ENCODE assay signal across 14 cellular contexts in genomic region chr2:28411166-28411755, GRCh38. TPM values are rescaled to one million over a fixed set of nuclear protein-coding genes. Genes with fewer than 3 reads are reported as not detected.
DNase-seq lines count a peak whose midpoint lies in the region; ATAC-seq and TF ChIP-seq lines count a peak whose summit lies in the region.
"Had no signal": no experiment of that assay in that cellular context is flagged by ENCODE, and none has a peak within 500 bp of the region (broad histone marks: within the 10 kb centered on the region; RNA-seq: fewer than 3 reads in every experiment).

No MANE protein-coding gene starts in this region.

- no peak overlapping the region for H3K4me3 ChIP-seq in BLaER1 treated with 17β-estradiol and CSF1 and Interleukin-3, amounts not matched to agents 10 nM and 100 nM
- no peak overlapping the region for H3K4me3 ChIP-seq in CD4-positive, alpha-beta memory T cell (ENCODE audit: low read length in 2 of 2)
- H3K4me3 ChIP-seq in neutrophil (ENCODE audit: low read depth in 1 of 2, low read length in 1 of 2): no peak overlapping the region
- H3K4me3 ChIP-seq: uterus had no signal

- peak overlapping the region in 9 of 11 experiments; percentile 41 to 95 (median 72); a peak in 13 of 22 replicates for H3K4me2 ChIP-seq in BLaER1 treated with 17β-estradiol and CSF1 and Interleukin-3, amounts not matched to agents 10 nM and 100 nM

- no peaks in the 10 kb centered on the region for H3K27me3 Mint-ChIP-seq in CD4-positive, alpha-beta memory T cell
- H3K27me3 Mint-ChIP-seq in activated naive CD8-positive, alpha-beta T cell treated with anti-CD3 and anti-CD28 coated beads for 36 hours: no peaks in the 10 kb centered on the region

- peak overlapping the region in 6 of 11 experiments; percentile 33 to 66 (median 50); a peak in 6 of 22 replicates for H3K9ac ChIP-seq in BLaER1 treated with 17β-estradiol and CSF1 and Interleukin-3, amounts not matched to agents 10 nM and 100 nM

- H4K20me1 ChIP-seq in BLaER1 treated with 17β-estradiol and CSF1 and Interleukin-3, amounts not matched to agents 10 nM and 100 nM: peaks cover 0 to 100% (median 99%) of the 10 kb centered on the region in 11 experiments; a peak in 20 of 22 replicates

- no peaks in the 10 kb centered on the region for H3K9me3 ChIP-seq in BLaER1 treated with 17β-estradiol and CSF1 and Interleukin-3, amounts not matched to agents 10 nM and 100 nM (replicated peaks in 1 of 11)
- H3K9me3 ChIP-seq in CD4-positive, alpha-beta memory T cell (ENCODE audit: control insufficient read depth in 1 of 2, low read length in 2 of 2): no peaks in the 10 kb centered on the region
- no peaks in the 10 kb centered on the region for H3K9me3 ChIP-seq in neutrophil
- H3K9me3 ChIP-seq: uterus had no signal

- peak overlapping the region in 10 of 11 experiments; percentile 59 to 83 (median 72); a peak in 18 of 22 replicates for H3K27ac ChIP-seq in BLaER1 treated with 17β-estradiol and CSF1 and Interleukin-3, amounts not matched to agents 10 nM and 100 nM
- peak overlapping the region; percentile 69 for H3K27ac ChIP-seq in CD4-positive, alpha-beta memory T cell (ENCODE audit: low read depth, low read length)
- peak overlapping the region; percentile 13 for H3K27ac ChIP-seq in neutrophil

- H3K4me1 ChIP-seq in BLaER1 treated with 17β-estradiol and CSF1 and Interleukin-3, amounts not matched to agents 10 nM and 100 nM: peaks cover 54 to 100% (median 84%) of the 10 kb centered on the region in 10 experiments
- H3K4me1 ChIP-seq in CD4-positive, alpha-beta memory T cell (ENCODE audit: insufficient read depth, low read length): peaks cover 58% of the 10 kb centered on the region
- peaks cover 22 to 44% of the 10 kb centered on the region in 2 experiments for H3K4me1 ChIP-seq in neutrophil (ENCODE audit: control insufficient read depth in 1 of 2, insufficient read depth in 1 of 2, low read depth in 1 of 2, low read length in 1 of 2)

- peaks cover 37 to 71% (median 51%) of the 10 kb centered on the region in 4 donors for H3K4me1 Mint-ChIP-seq in CD4-positive, alpha-beta memory T cell
- peaks cover 54% of the 10 kb centered on the region for H3K4me1 Mint-ChIP-seq in activated naive CD8-positive, alpha-beta T cell treated with anti-CD3 and anti-CD28 coated beads for 36 hours

- H3K9me3 Mint-ChIP-seq in CD4-positive, alpha-beta memory T cell: peaks cover 0 to 3% (median 0%) of the 10 kb centered on the region in 8 donors
- H3K9me3 Mint-ChIP-seq in activated naive CD8-positive, alpha-beta T cell treated with anti-CD3 and anti-CD28 coated beads for 36 hours: no peaks in the 10 kb centered on the region

- no peaks in the 10 kb centered on the region for H3K27me3 ChIP-seq in BLaER1 treated with 17β-estradiol and CSF1 and Interleukin-3, amounts not matched to agents 10 nM and 100 nM
- H3K27me3 ChIP-seq in CD4-positive, alpha-beta memory T cell (ENCODE audit: insufficient read depth, low read length): no peaks in the 10 kb centered on the region
- H3K27me3 ChIP-seq in neutrophil: no peaks in the 10 kb centered on the region
- H3K27me3 ChIP-seq: uterus had no signal

- intact Hi-C loops in CD4-positive, alpha-beta memory T cell (cut with micrococcal nuclease): loop anchor here (2.0 kb wide), 1 partner anchor 52 kb away; no protein-coding TSS in a partner anchor

- peak overlapping the region in 6 of 8 donors; percentile 72 to 88 (median 79) for H3K4me3 Mint-ChIP-seq in CD4-positive, alpha-beta memory T cell
- peak overlapping the region; percentile 18 for H3K4me3 Mint-ChIP-seq in activated naive CD8-positive, alpha-beta T cell treated with anti-CD3 and anti-CD28 coated beads for 36 hours

- POLR2A ChIA-PET in CD4-positive, alpha-beta memory T cell (lab: Charles Lee; ENCODE audit: partially characterized antibody): interaction anchor here (0.8 to 10.9 kb wide), 6 partner anchors 8 to 657 kb away, joined by 3 to 115 read pairs (median 6); partner anchors contain the start of gene FOSL2

- no peak for DNase-seq in CD4-positive, alpha-beta memory T cell
- no peak for DNase-seq in activated naive CD8-positive, alpha-beta T cell treated with anti-CD3 and anti-CD28 coated beads for 36 hours
- DNase-seq in stimulated activated CD4-positive, alpha-beta T cell treated with anti-CD3 and anti-CD28 coated beads, Interleukin-4, amount 100 ng/mL, for 1 hour: no peak
- no peak for DNase-seq in dermis blood vessel endothelial cell
- DNase-seq: activated CD4-positive, alpha-beta T cell treated with anti-CD3 and anti-CD28 coated beads, Interleukin-2, amount 50 U/mL, for 4 hours; glutamatergic neuron; mesenchymal stem cell; NCI-H1092 treated with DMSO at 0.1 percent for 48 hours; T1000; uterus had no signal

- ATAC-seq in HG02870 (IDR thresholded peaks at IDR 0.05; ENCODE audit: unreplicated experiment): no peak
- ATAC-seq: HCT116 had no signal

- no peak for TF ChIP-seq CTCF in neutrophil (IDR thresholded peaks at IDR 0.05)

- H3K36me3 ChIP-seq in BLaER1 treated with 17β-estradiol and CSF1 and Interleukin-3, amounts not matched to agents 10 nM and 100 nM: peaks cover 83 to 100% (median 99%) of the 10 kb centered on the region in 11 experiments
- peaks cover 3% of the 10 kb centered on the region for H3K36me3 ChIP-seq in CD4-positive, alpha-beta memory T cell (ENCODE audit: insufficient read depth, low read length)
- H3K36me3 ChIP-seq in neutrophil: peaks cover 99% of the 10 kb centered on the region
- H3K36me3 ChIP-seq: uterus had no signal

- CTCF ChIA-PET in CD4-positive, alpha-beta memory T cell (lab: Charles Lee; ENCODE audit: partially characterized antibody): interaction anchor here (0.9 kb wide), 1 partner anchor 18 kb away, joined by 3 read pairs; the partner anchor contains the start of gene FOSL2

- H3K27ac Mint-ChIP-seq in CD4-positive, alpha-beta memory T cell: peak overlapping the region; percentile 96 to 100 (median 98)
- peak overlapping the region; percentile 95 for H3K27ac Mint-ChIP-seq in activated naive CD8-positive, alpha-beta T cell treated with anti-CD3 and anti-CD28 coated beads for 36 hours

- H3K36me3 Mint-ChIP-seq in CD4-positive, alpha-beta memory T cell: peaks cover 5 to 73% of the 10 kb centered on the region in 2 donors
- H3K36me3 Mint-ChIP-seq in activated naive CD8-positive, alpha-beta T cell treated with anti-CD3 and anti-CD28 coated beads for 36 hours: peaks cover 63% of the 10 kb centered on the region

RNA-seq across cellular contexts. Expression of gene FOSL2, which starts 18.6 kb away (rescaled TPM):
- total RNA-seq in CD4-positive, alpha-beta memory T cell: 1 to 10 TPM; 6.6 to 6.7 TPM
- 1 to 10 TPM; 4.7 to 5.0 TPM for polyA plus RNA-seq in CD4-positive, alpha-beta memory T cell
- 10 to 100 TPM; 32.5 to 39.4 TPM for total RNA-seq in activated naive CD8-positive, alpha-beta T cell treated with anti-CD3 and anti-CD28 coated beads for 36 hours
- 58.4 and 59.1 TPM in 2 replicates for total RNA-seq in dermis blood vessel endothelial cell

Comparison
In these comparisons a context has a peak if more than half of its experiments do, and no peak if none do; other contexts are left out.
1. H3K27ac ChIP-seq: peak in every context shown above with its lines; median percentile 72 in BLaER1 treated with 17β-estradiol and CSF1 and Interleukin-3, amounts not matched to agents 10 nM and 100 nM; 69 in CD4-positive, alpha-beta memory T cell; 13 in neutrophil.